In the genomic region with DNA sequence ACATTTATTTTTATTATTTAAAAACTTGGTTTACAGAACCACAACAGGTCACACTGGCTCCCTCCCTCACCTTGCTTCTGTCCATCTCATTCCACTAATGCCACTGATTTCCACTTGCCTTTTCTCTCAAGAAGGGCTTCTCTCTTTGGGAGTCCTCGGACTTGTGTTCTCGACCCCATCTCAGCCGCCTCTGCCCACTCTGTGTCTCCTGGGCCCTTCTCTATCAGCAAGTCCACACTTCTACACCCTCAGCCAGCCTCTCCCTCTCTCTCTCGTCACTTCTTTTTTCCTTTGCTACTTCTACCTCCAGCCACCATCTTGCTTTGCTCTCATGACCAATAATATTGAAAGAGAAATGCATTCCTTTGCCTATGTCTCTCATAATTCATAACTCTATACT, we compare ENCODE assay signal across 40 cellular contexts.
"Had no signal": no experiment of that assay in that cellular context is flagged by ENCODE, and none has a peak within 500 bp of the region (broad histone marks: within the 10 kb centered on the region; RNA-seq: fewer than 3 reads in every experiment).

No MANE protein-coding gene starts in this region.

- H3K36me3 Mint-ChIP-seq: activated naive CD4-positive, alpha-beta T cell treated with anti-CD3 and anti-CD28 coated beads, Interleukin-2, amount 10 ng/mL, durations not matched to agents 7 days and 5 days; activated naive CD4-positive, alpha-beta T cell treated with anti-CD3 and anti-CD28 coated beads, Interleukin-2, amount 50 U/mL, for 24 hours; activated naive CD4-positive, alpha-beta T cell treated with anti-CD3 and anti-CD28 coated beads, Interleukin-2, amount 50 U/mL, for 72 hours; activated naive CD8-positive, alpha-beta T cell; activated naive CD8-positive, alpha-beta T cell treated with anti-CD3 and anti-CD28 coated beads for 36 hours; activated naive CD8-positive, alpha-beta T cell treated with anti-CD3 and anti-CD28 coated beads, Interleukin-2, amount 10 ng/mL, durations not matched to agents 7 days and 5 days had no signal

- H3K27ac Mint-ChIP-seq: activated naive CD4-positive, alpha-beta T cell treated with anti-CD3 and anti-CD28 coated beads for 36 hours; activated naive CD4-positive, alpha-beta T cell treated with anti-CD3 and anti-CD28 coated beads, Interleukin-2, amount 10 ng/mL, durations not matched to agents 7 days and 5 days; activated naive CD4-positive, alpha-beta T cell treated with anti-CD3 and anti-CD28 coated beads, Interleukin-2, amount 50 U/mL, for 24 hours; activated naive CD4-positive, alpha-beta T cell treated with anti-CD3 and anti-CD28 coated beads, Interleukin-2, amount 50 U/mL, for 72 hours; activated naive CD8-positive, alpha-beta T cell; activated naive CD8-positive, alpha-beta T cell treated with anti-CD3 and anti-CD28 coated beads for 36 hours; activated naive CD8-positive, alpha-beta T cell treated with anti-CD3 and anti-CD28 coated beads, Interleukin-2, amount 10 ng/mL, durations not matched to agents 7 days and 5 days; activated naive CD8-positive, alpha-beta T cell treated with anti-CD3 and anti-CD28 coated beads, Interleukin-2, amount 50 U/mL, for 24 hours; activated T-cell treated with anti-CD3 and anti-CD28 coated beads, Interleukin-2, amount 50 U/mL, for 24 hours; activated T-cell treated with anti-CD3 and anti-CD28 coated beads, Interleukin-2, amount 50 U/mL, for 72 hours; activated T-helper 1 cell treated with anti-CD3 and anti-CD28 coated beads, Interleukin-12 subunit alpha, Interleukin-12 subunit beta, Interleukin-2, Interleukin-4 antibody, amounts not matched to agents 30 ng/mL and 10 ng/mL and 1 ng/mL, durations not matched to agents 14 hours and 24 hours and 36 hours; activated T-helper 17 cell treated with anti-CD3 and anti-CD28 coated beads, Interleukin-2, amount 50 U/mL, for 72 hours; activated T-helper 2 cell treated with anti-CD3 and anti-CD28 coated beads, Interferon-gamma antibody, Interleukin-2, Interleukin-4, amounts not matched to agents 10 μg/mL and 5 μg/mL and 100 μg/mL, durations not matched to agents 14 hours and 24 hours and 36 hours; brain had no signal

- H3K27me3 ChIP-seq: adrenal gland, ascending aorta, body of pancreas, brain microvascular endothelial cell, cardiac muscle cell had no signal

- H3K27ac ChIP-seq: adrenal gland, ascending aorta, body of pancreas, brain microvascular endothelial cell, breast epithelium, cardiac muscle cell had no signal

- H3K36me3 ChIP-seq: adrenal gland, ascending aorta, brain microvascular endothelial cell, breast epithelium, cardiac muscle cell had no signal

- H3K27me3 Mint-ChIP-seq: activated naive CD4-positive, alpha-beta T cell treated with anti-CD3 and anti-CD28 coated beads, Interleukin-2, amount 10 ng/mL, durations not matched to agents 7 days and 5 days; activated naive CD8-positive, alpha-beta T cell treated with anti-CD3 and anti-CD28 coated beads, Interleukin-2, amount 10 ng/mL, durations not matched to agents 7 days and 5 days; brain had no signal

- FAIRE-seq: astrocyte, bronchial epithelial cell had no signal

- DNase-seq: activated effector memory CD4-positive, alpha-beta T cell treated with anti-CD3 and anti-CD28 coated beads, Interleukin-2, amount 50 U/mL, for 16 hours; activated effector memory CD4-positive, alpha-beta T cell treated with Interleukin-2 at 50 U/mL for 16 hours; activated gamma-delta T cell; activated gamma-delta T cell treated with Interleukin-2 at 50 U/mL for 16 hours; activated naive CD4-positive, alpha-beta T cell treated with anti-CD3 and anti-CD28 coated beads for 36 hours; activated naive CD4-positive, alpha-beta T cell treated with anti-CD3 and anti-CD28 coated beads, Interleukin-2, amount 10 ng/mL, durations not matched to agents 7 days and 5 days; activated naive CD4-positive, alpha-beta T cell treated with anti-CD3 and anti-CD28 coated beads, Interleukin-2, amount 50 U/mL, for 16 hours; activated naive CD4-positive, alpha-beta T cell treated with Interleukin-2 at 50 U/mL for 16 hours; activated naive CD8-positive, alpha-beta T cell treated with anti-CD3 and anti-CD28 coated beads for 36 hours; activated naive CD8-positive, alpha-beta T cell treated with anti-CD3 and anti-CD28 coated beads, Interleukin-2, amount 10 ng/mL, durations not matched to agents 7 days and 5 days; activated naive CD8-positive, alpha-beta T cell treated with anti-CD3 and anti-CD28 coated beads, Interleukin-2, amount 50 U/mL, for 24 hours; activated T-cell treated with anti-CD3 and anti-CD28 coated beads for 4 hours; activated T-cell treated with anti-CD3 and anti-CD28 coated beads, Interleukin-2, amount 50 U/mL, for 1 hour; activated T-cell treated with anti-CD3 and anti-CD28 coated beads, Interleukin-2, amount 50 U/mL, for 24 hours; activated T-cell treated with anti-CD3 and anti-CD28 coated beads, Interleukin-2, amount 50 U/mL, for 4 hours; activated T-cell treated with anti-CD3 and anti-CD28 coated beads, Interleukin-2, amount 50 U/mL, for 48 hours; activated T-cell treated with anti-CD3 and anti-CD28 coated beads, Interleukin-2, amount 50 U/mL, for 72 hours; adrenal gland; amniotic stem cell; amygdala; anterior cingulate cortex; aorta; body of pancreas; brain microvascular endothelial cell; caudate nucleus; central memory CD4-positive, alpha-beta T cell; cerebellar nuclear complex had no signal

- H3K4me1 ChIP-seq: adrenal gland, ascending aorta, body of pancreas, breast epithelium had no signal

- H3K4me1 Mint-ChIP-seq: activated naive CD4-positive, alpha-beta T cell treated with anti-CD3 and anti-CD28 coated beads, Interleukin-2, amount 10 ng/mL, durations not matched to agents 7 days and 5 days; activated naive CD4-positive, alpha-beta T cell treated with anti-CD3 and anti-CD28 coated beads, Interleukin-2, amount 50 U/mL, for 24 hours; activated naive CD8-positive, alpha-beta T cell treated with anti-CD3 and anti-CD28 coated beads for 36 hours; activated naive CD8-positive, alpha-beta T cell treated with anti-CD3 and anti-CD28 coated beads, Interleukin-2, amount 10 ng/mL, durations not matched to agents 7 days and 5 days; activated naive CD8-positive, alpha-beta T cell treated with anti-CD3 and anti-CD28 coated beads, Interleukin-2, amount 50 U/mL, for 24 hours; activated T-helper 17 cell treated with anti-CD3 and anti-CD28 coated beads, Interleukin-2, amount 50 U/mL, for 72 hours; central memory CD8-positive, alpha-beta T cell had no signal

- H3K4me3 ChIP-seq: adrenal gland, ascending aorta, body of pancreas, breast epithelium, cardiac muscle cell had no signal

- H3K4me3 Mint-ChIP-seq: activated naive CD4-positive, alpha-beta T cell treated with anti-CD3 and anti-CD28 coated beads for 36 hours; activated naive CD4-positive, alpha-beta T cell treated with anti-CD3 and anti-CD28 coated beads, Interleukin-2, amount 10 ng/mL, durations not matched to agents 7 days and 5 days; activated naive CD4-positive, alpha-beta T cell treated with anti-CD3 and anti-CD28 coated beads, Interleukin-2, amount 50 U/mL, for 24 hours; activated naive CD8-positive, alpha-beta T cell; activated naive CD8-positive, alpha-beta T cell treated with anti-CD3 and anti-CD28 coated beads for 36 hours; activated naive CD8-positive, alpha-beta T cell treated with anti-CD3 and anti-CD28 coated beads, Interleukin-2, amount 10 ng/mL, durations not matched to agents 7 days and 5 days; activated naive CD8-positive, alpha-beta T cell treated with anti-CD3 and anti-CD28 coated beads, Interleukin-2, amount 50 U/mL, for 24 hours; activated T-cell treated with anti-CD3 and anti-CD28 coated beads, Interleukin-2, amount 50 U/mL, for 24 hours; activated T-cell treated with anti-CD3 and anti-CD28 coated beads, Interleukin-2, amount 50 U/mL, for 4 hours; activated T-cell treated with anti-CD3 and anti-CD28 coated beads, Interleukin-2, amount 50 U/mL, for 72 hours; activated T-helper 1 cell treated with anti-CD3 and anti-CD28 coated beads, Interleukin-12 subunit alpha, Interleukin-12 subunit beta, Interleukin-2, Interleukin-4 antibody, amounts not matched to agents 30 ng/mL and 10 ng/mL and 1 ng/mL, durations not matched to agents 14 hours and 24 hours and 36 hours; activated T-helper 17 cell treated with anti-CD3 and anti-CD28 coated beads, Interleukin-2, amount 50 U/mL, for 72 hours; brain; central memory CD8-positive, alpha-beta T cell had no signal

- H3K9me3 ChIP-seq: adrenal gland, ascending aorta, body of pancreas, breast epithelium had no signal

- H3K9me3 Mint-ChIP-seq: activated naive CD4-positive, alpha-beta T cell treated with anti-CD3 and anti-CD28 coated beads for 36 hours; activated naive CD4-positive, alpha-beta T cell treated with anti-CD3 and anti-CD28 coated beads, Interleukin-2, amount 10 ng/mL, durations not matched to agents 7 days and 5 days; activated naive CD4-positive, alpha-beta T cell treated with anti-CD3 and anti-CD28 coated beads, Interleukin-2, amount 50 U/mL, for 24 hours; activated naive CD8-positive, alpha-beta T cell treated with anti-CD3 and anti-CD28 coated beads for 36 hours; activated naive CD8-positive, alpha-beta T cell treated with anti-CD3 and anti-CD28 coated beads, Interleukin-2, amount 10 ng/mL, durations not matched to agents 7 days and 5 days; activated naive CD8-positive, alpha-beta T cell treated with anti-CD3 and anti-CD28 coated beads, Interleukin-2, amount 50 U/mL, for 24 hours; activated T-cell treated with anti-CD3 and anti-CD28 coated beads, Interleukin-2, amount 50 U/mL, for 24 hours; activated T-cell treated with anti-CD3 and anti-CD28 coated beads, Interleukin-2, amount 50 U/mL, for 4 hours; activated T-cell treated with anti-CD3 and anti-CD28 coated beads, Interleukin-2, amount 50 U/mL, for 72 hours; activated T-helper 1 cell treated with anti-CD3 and anti-CD28 coated beads, Interleukin-12 subunit alpha, Interleukin-12 subunit beta, Interleukin-2, Interleukin-4 antibody, amounts not matched to agents 30 ng/mL and 10 ng/mL and 1 ng/mL, durations not matched to agents 14 hours and 24 hours and 36 hours; activated T-helper 17 cell treated with anti-CD3 and anti-CD28 coated beads, Interleukin-2, amount 50 U/mL, for 72 hours; activated T-helper 2 cell treated with anti-CD3 and anti-CD28 coated beads, Interferon-gamma antibody, Interleukin-2, Interleukin-4, amounts not matched to agents 10 μg/mL and 5 μg/mL and 100 μg/mL, durations not matched to agents 14 hours and 24 hours and 36 hours; central memory CD8-positive, alpha-beta T cell had no signal
